In genomic region chr3:112365636-112366035, GRCh38 we compare ENCODE assay signal across 13 cellular contexts.
A peak's percentile ranks its signal among the peaks of the same experiment; 100 is the strongest.
DNase-seq lines count a peak whose midpoint lies in the region; ATAC-seq, FAIRE-seq and TF ChIP-seq lines count a peak whose summit lies in the region.
"Had no signal": no experiment of that assay in that cellular context is flagged by ENCODE, and none has a peak within 500 bp of the region (broad histone marks: within the 10 kb centered on the region; RNA-seq: fewer than 3 reads in every experiment).

No MANE protein-coding gene starts in this region.

- H3K4me1 Mint-ChIP-seq in activated naive CD4-positive, alpha-beta T cell treated with anti-CD3 and anti-CD28 coated beads, Interleukin-2, amount 50 U/mL, for 24 hours = peaks cover 44% of the 10 kb centered on the region
- peaks cover 40% of the 10 kb centered on the region for H3K4me1 Mint-ChIP-seq in activated naive CD8-positive, alpha-beta T cell treated with anti-CD3 and anti-CD28 coated beads, Interleukin-2, amount 50 U/mL, for 24 hours

- TF ChIP-seq POLR2A in H54 (IDR thresholded peaks at IDR 0.05; ENCODE audit: low read depth, low read length) = no peak

- ATAC-seq in activated naive CD8-positive, alpha-beta T cell treated with anti-CD3 and anti-CD28 coated beads, Interleukin-2, amount 50 U/mL, for 24 hours = no peak
- ATAC-seq: activated CD8-positive, alpha-beta T cell treated with anti-CD3 and anti-CD28 coated beads for 36 hours had no signal

- peaks cover 42% of the 10 kb centered on the region for H3K36me3 Mint-ChIP-seq in activated naive CD4-positive, alpha-beta T cell treated with anti-CD3 and anti-CD28 coated beads, Interleukin-2, amount 50 U/mL, for 24 hours
- H3K36me3 Mint-ChIP-seq in activated naive CD8-positive, alpha-beta T cell treated with anti-CD3 and anti-CD28 coated beads, Interleukin-2, amount 50 U/mL, for 24 hours (ENCODE audit: low read depth) = peaks cover 55% of the 10 kb centered on the region

- H3K27me3 Mint-ChIP-seq in activated naive CD4-positive, alpha-beta T cell treated with anti-CD3 and anti-CD28 coated beads, Interleukin-2, amount 50 U/mL, for 24 hours = no peaks in the 10 kb centered on the region
- no peaks in the 10 kb centered on the region for H3K27me3 Mint-ChIP-seq in activated naive CD8-positive, alpha-beta T cell treated with anti-CD3 and anti-CD28 coated beads, Interleukin-2, amount 50 U/mL, for 24 hours
- H3K27me3 Mint-ChIP-seq: activated CD8-positive, alpha-beta T cell treated with anti-CD3 and anti-CD28 coated beads for 36 hours had no signal

- no peaks in the 10 kb centered on the region for H3K36me3 ChIP-seq in effector memory CD4-positive, alpha-beta T cell (ENCODE audit: control insufficient read depth, insufficient read depth, low read length)
- H3K36me3 ChIP-seq: MG63 had no signal

- no peak for TF ChIP-seq CTCF in D721Med (IDR thresholded peaks at IDR 0.05; ENCODE audit: insufficient read depth, missing control alignments)

- H3K27ac Mint-ChIP-seq in activated naive CD4-positive, alpha-beta T cell treated with anti-CD3 and anti-CD28 coated beads, Interleukin-2, amount 50 U/mL, for 24 hours = peak overlapping the region; percentile 33
- H3K27ac Mint-ChIP-seq in activated naive CD8-positive, alpha-beta T cell treated with anti-CD3 and anti-CD28 coated beads, Interleukin-2, amount 50 U/mL, for 24 hours = peak overlapping the region; percentile 42

- H3K27ac ChIP-seq in effector memory CD4-positive, alpha-beta T cell (ENCODE audit: insufficient read depth, low read length, poor library complexity, severe bottlenecking) = no peak overlapping the region

- H3K4me1 ChIP-seq in effector memory CD4-positive, alpha-beta T cell (ENCODE audit: control insufficient read depth, insufficient read depth, low read length, poor library complexity, severe bottlenecking) = peaks cover 3% of the 10 kb centered on the region

- no peaks in the 10 kb centered on the region for H3K9me3 ChIP-seq in effector memory CD4-positive, alpha-beta T cell (ENCODE audit: control insufficient read depth, low read length)
- H3K9me3 ChIP-seq: MG63, spleen had no signal

- no peaks in the 10 kb centered on the region for H3K27me3 ChIP-seq in effector memory CD4-positive, alpha-beta T cell (replicated peaks; ENCODE audit: control insufficient read depth, insufficient read depth, low read length, poor library complexity, severe bottlenecking)
- H3K27me3 ChIP-seq: MG63, spleen had no signal

- H3K9me3 Mint-ChIP-seq in activated naive CD4-positive, alpha-beta T cell treated with anti-CD3 and anti-CD28 coated beads, Interleukin-2, amount 50 U/mL, for 24 hours = no peaks in the 10 kb centered on the region
- no peaks in the 10 kb centered on the region for H3K9me3 Mint-ChIP-seq in activated naive CD8-positive, alpha-beta T cell treated with anti-CD3 and anti-CD28 coated beads, Interleukin-2, amount 50 U/mL, for 24 hours
- H3K9me3 Mint-ChIP-seq: activated CD8-positive, alpha-beta T cell treated with anti-CD3 and anti-CD28 coated beads for 36 hours had no signal

- H3K4me3 ChIP-seq in effector memory CD4-positive, alpha-beta T cell (ENCODE audit: insufficient read depth, low read depth, low read length, poor library complexity, severe bottlenecking) = no peak overlapping the region
- H3K4me3 ChIP-seq: MG63, spleen had no signal

- no peak for DNase-seq in activated naive CD4-positive, alpha-beta T cell treated with anti-CD3 and anti-CD28 coated beads, Interleukin-2, amount 50 U/mL, for 16 hours
- DNase-seq in activated naive CD8-positive, alpha-beta T cell treated with anti-CD3 and anti-CD28 coated beads, Interleukin-2, amount 50 U/mL, for 24 hours = no peak
- peak; percentile 50 for DNase-seq in kidney glomerular epithelial cell (lab: John Stamatoyannopoulos, UW)
- DNase-seq in urothelium cell line (ENCODE audit: low spot score) = peak; percentile 26
- DNase-seq in effector memory CD4-positive, alpha-beta T cell = no peak
- no peak for DNase-seq in D721Med (ENCODE audit: insufficient read length, low spot score)
- no peak for DNase-seq in H54 (ENCODE audit: insufficient read length, low spot score)
- DNase-seq: activated CD8-positive, alpha-beta T cell treated with anti-CD3 and anti-CD28 coated beads for 36 hours; MG63; spleen; substantia nigra; T1000 had no signal

- no peak for FAIRE-seq in urothelium cell line (lab: Jason Lieb, UNC)
- no peak for FAIRE-seq in D721Med (lab: Jason Lieb, UNC)
- FAIRE-seq in H54 (lab: Jason Lieb, UNC) = no peak

- H3K4me3 Mint-ChIP-seq in activated naive CD4-positive, alpha-beta T cell treated with anti-CD3 and anti-CD28 coated beads, Interleukin-2, amount 50 U/mL, for 24 hours = peak overlapping the region; percentile 37
- H3K4me3 Mint-ChIP-seq in activated naive CD8-positive, alpha-beta T cell treated with anti-CD3 and anti-CD28 coated beads, Interleukin-2, amount 50 U/mL, for 24 hours = no peak overlapping the region
- H3K4me3 Mint-ChIP-seq: activated CD8-positive, alpha-beta T cell treated with anti-CD3 and anti-CD28 coated beads for 36 hours had no signal

Comparison
In these comparisons a context has a peak if more than half of its experiments do, and no peak if none do; other contexts are left out.
1. DNase-seq: peak in kidney glomerular epithelial cell (single experiment) and urothelium cell line (single experiment); none in activated naive CD4-positive, alpha-beta T cell treated with anti-CD3 and anti-CD28 coated beads, Interleukin-2, amount 50 U/mL, for 16 hours (single experiment), activated naive CD8-positive, alpha-beta T cell treated with anti-CD3 and anti-CD28 coated beads, Interleukin-2, amount 50 U/mL, for 24 hours (single experiment), effector memory CD4-positive, alpha-beta T cell (0 of 3), D721Med (single experiment) and H54 (single experiment).